Comparison of ENCODE assay signal across 8 cellular contexts in genomic region chr1:219837274-219837993, GRCh38.
DNase-seq lines count a peak whose midpoint lies in the region; FAIRE-seq and TF ChIP-seq lines count a peak whose summit lies in the region.

No MANE protein-coding gene starts in this region.

- peak; percentile 24 for DNase-seq in AG08395 (ENCODE audit: low spot score)
- peak; percentile 27 for DNase-seq in GM12891 (ENCODE audit: insufficient read length, low spot score)
- DNase-seq in LHCN-M2 (ENCODE audit: low read depth) = peak; percentile 45
- no peak for DNase-seq in Peyer's patch
- DNase-seq in esophagus muscularis mucosa (ENCODE audit: extremely low spot score) = no peak
- DNase-seq in pons (ENCODE audit: low spot score) = peak; percentile 84
- DNase-seq in activated T-helper 1 cell treated with anti-CD3 and anti-CD28 coated beads, Interleukin-12 subunit alpha, Interleukin-12 subunit beta, Interleukin-2, Interleukin-4 antibody, amounts not matched to agents 30 ng/mL and 10 ng/mL and 1 ng/mL, durations not matched to agents 14 hours and 24 hours and 36 hours (ENCODE audit: low spot score) = no peak
- DNase-seq in activated CD4-positive, alpha-beta T cell treated with anti-CD3 and anti-CD28 coated beads for 48 hours = no peak

- H3K4me3 Mint-ChIP-seq in activated T-helper 1 cell treated with anti-CD3 and anti-CD28 coated beads, Interleukin-12 subunit alpha, Interleukin-12 subunit beta, Interleukin-2, Interleukin-4 antibody, amounts not matched to agents 30 ng/mL and 10 ng/mL and 1 ng/mL, durations not matched to agents 14 hours and 24 hours and 36 hours = no peak overlapping the region

- no peak for TF ChIP-seq EP300 in esophagus muscularis mucosa (IDR thresholded peaks at IDR 0.05)

- H3K27ac Mint-ChIP-seq in activated T-helper 1 cell treated with anti-CD3 and anti-CD28 coated beads, Interleukin-12 subunit alpha, Interleukin-12 subunit beta, Interleukin-2, Interleukin-4 antibody, amounts not matched to agents 30 ng/mL and 10 ng/mL and 1 ng/mL, durations not matched to agents 14 hours and 24 hours and 36 hours = no peak overlapping the region

- no peaks in the 10 kb centered on the region for H3K36me3 Mint-ChIP-seq in activated T-helper 1 cell treated with anti-CD3 and anti-CD28 coated beads, Interleukin-12 subunit alpha, Interleukin-12 subunit beta, Interleukin-2, Interleukin-4 antibody, amounts not matched to agents 30 ng/mL and 10 ng/mL and 1 ng/mL, durations not matched to agents 14 hours and 24 hours and 36 hours (ENCODE audit: low read depth)

- FAIRE-seq in GM12891 (lab: Jason Lieb, UNC) = peak; percentile 57

- no peaks in the 10 kb centered on the region for H3K27me3 Mint-ChIP-seq in activated T-helper 1 cell treated with anti-CD3 and anti-CD28 coated beads, Interleukin-12 subunit alpha, Interleukin-12 subunit beta, Interleukin-2, Interleukin-4 antibody, amounts not matched to agents 30 ng/mL and 10 ng/mL and 1 ng/mL, durations not matched to agents 14 hours and 24 hours and 36 hours (ENCODE audit: insufficient read depth)

- H3K27ac ChIP-seq in Peyer's patch = no peak overlapping the region
- no peak overlapping the region for H3K27ac ChIP-seq in esophagus muscularis mucosa (replicated peaks in 1 of 4)

- no peaks in the 10 kb centered on the region for H3K4me1 Mint-ChIP-seq in activated T-helper 1 cell treated with anti-CD3 and anti-CD28 coated beads, Interleukin-12 subunit alpha, Interleukin-12 subunit beta, Interleukin-2, Interleukin-4 antibody, amounts not matched to agents 30 ng/mL and 10 ng/mL and 1 ng/mL, durations not matched to agents 14 hours and 24 hours and 36 hours (ENCODE audit: low read depth)

- WGBS in esophagus muscularis mucosa = 42% methylated on average over 7 of the region's 7 CpGs

- TF ChIP-seq CTCF in Peyer's patch (IDR thresholded peaks at IDR 0.05) = peak in 4 of 6 experiments; percentile 18 to 76 (median 70)
- TF ChIP-seq CTCF in esophagus muscularis mucosa (IDR thresholded peaks at IDR 0.05) = peak in 2 of 3 experiments; percentile 18 to 27

- TF ChIP-seq POLR2A in GM12891 (IDR thresholded peaks at IDR 0.05; ENCODE audit: low read depth, low read length) = no peak
- TF ChIP-seq POLR2A in Peyer's patch (IDR thresholded peaks at IDR 0.05) = no peak
- TF ChIP-seq POLR2A in esophagus muscularis mucosa (IDR thresholded peaks at IDR 0.05; ENCODE audit: low read depth) = no peak

- H3K4me3 ChIP-seq in Peyer's patch = no peak overlapping the region
- H3K4me3 ChIP-seq in esophagus muscularis mucosa = no peak overlapping the region

- H3K9me3 Mint-ChIP-seq in activated T-helper 1 cell treated with anti-CD3 and anti-CD28 coated beads, Interleukin-12 subunit alpha, Interleukin-12 subunit beta, Interleukin-2, Interleukin-4 antibody, amounts not matched to agents 30 ng/mL and 10 ng/mL and 1 ng/mL, durations not matched to agents 14 hours and 24 hours and 36 hours = no peaks in the 10 kb centered on the region

- intact Hi-C loops in esophagus muscularis mucosa (cut with DNase I) = no loop called here
- intact Hi-C loops in activated T-helper 1 cell treated with anti-CD3 and anti-CD28 coated beads, Interleukin-12 subunit alpha, Interleukin-12 subunit beta, Interleukin-2, Interleukin-4 antibody, amounts not matched to agents 30 ng/mL and 10 ng/mL and 1 ng/mL, durations not matched to agents 14 hours and 24 hours and 36 hours (cut with micrococcal nuclease) = no loop called here

- H3K27me3 ChIP-seq in Peyer's patch = no peaks in the 10 kb centered on the region
- peaks cover 0 to 30% (median 0%) of the 10 kb centered on the region in 4 donors for H3K27me3 ChIP-seq in esophagus muscularis mucosa

- H3K36me3 ChIP-seq in Peyer's patch (no peaks in the 10 kb centered on the region), esophagus muscularis mucosa (no peaks in the 10 kb centered on the region)

- no peaks in the 10 kb centered on the region for H3K4me1 ChIP-seq in Peyer's patch
- no peaks in the 10 kb centered on the region for H3K4me1 ChIP-seq in esophagus muscularis mucosa

- H3K9me3 ChIP-seq in Peyer's patch = no peaks in the 10 kb centered on the region
- no peaks in the 10 kb centered on the region for H3K9me3 ChIP-seq in esophagus muscularis mucosa

TF ChIP-seq in GM12891, 5 proteins besides CTCF, POLR2A, EP300 and RAD21:
- TF ChIP-seq TAF1 (IDR thresholded peaks at IDR 0.05; ENCODE audit: low read depth, low read length) = no peak
- TF ChIP-seq PAX5 (IDR thresholded peaks at IDR 0.05; ENCODE audit: insufficient read depth, low read length, severe bottlenecking) = no peak
- no peak for TF ChIP-seq POU2F2 (IDR thresholded peaks at IDR 0.05; ENCODE audit: low read depth, low read length)
- TF ChIP-seq SPI1 (IDR thresholded peaks at IDR 0.05; ENCODE audit: low read depth, low read length) = no peak
- TF ChIP-seq POLR2AphosphoS5 (IDR thresholded peaks at IDR 0.05; ENCODE audit: low read depth, low read length) = no peak

Comparison
In these comparisons a context has a peak if more than half of its experiments do, and no peak if none do; other contexts are left out.
1. DNase-seq: peak in AG08395 (single experiment), GM12891 (single experiment), LHCN-M2 (single experiment) and pons (single experiment); none in Peyer's patch (0 of 3), esophagus muscularis mucosa (single experiment), activated T-helper 1 cell treated with anti-CD3 and anti-CD28 coated beads, Interleukin-12 subunit alpha, Interleukin-12 subunit beta, Interleukin-2, Interleukin-4 antibody, amounts not matched to agents 30 ng/mL and 10 ng/mL and 1 ng/mL, durations not matched to agents 14 hours and 24 hours and 36 hours (single experiment) and activated CD4-positive, alpha-beta T cell treated with anti-CD3 and anti-CD28 coated beads for 48 hours (single experiment).